Comparison of ENCODE assay signal across 14 cellular contexts in the genomic region with DNA sequence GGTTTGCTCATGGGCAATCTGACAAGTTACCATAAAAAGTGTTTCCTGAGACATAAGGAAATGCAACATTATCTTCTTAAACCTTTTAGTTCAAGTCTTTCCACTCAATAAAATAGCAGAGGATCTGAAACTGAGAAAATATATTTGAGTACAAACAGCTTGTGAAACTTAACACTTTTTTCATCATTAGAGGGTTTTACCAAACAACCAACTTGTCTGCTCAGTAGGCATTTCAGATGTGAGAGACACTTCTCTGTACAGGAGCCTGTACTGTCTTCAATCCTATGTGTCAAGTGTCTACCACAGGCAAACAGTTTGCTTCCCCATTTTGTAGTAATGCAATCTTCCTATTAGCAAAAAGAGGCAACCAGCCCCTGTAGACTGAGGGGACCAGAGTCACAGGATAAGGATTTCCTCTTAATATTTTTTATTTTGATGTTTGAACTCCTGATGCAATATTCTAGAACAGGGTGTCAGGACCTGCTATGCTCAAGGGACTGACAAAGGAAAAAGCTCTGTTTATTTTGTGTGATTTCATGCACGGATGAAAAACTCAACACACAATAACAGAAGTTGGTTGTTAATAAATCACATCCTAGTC.
DNase-seq lines count a peak whose midpoint lies in the region; ATAC-seq, FAIRE-seq and TF ChIP-seq lines count a peak whose summit lies in the region.
"Had no signal": no experiment of that assay in that cellular context is flagged by ENCODE, and none has a peak within 500 bp of the region (broad histone marks: within the 10 kb centered on the region; RNA-seq: fewer than 3 reads in every experiment).

No MANE protein-coding gene starts in this region.

- POLR2A ChIA-PET in OCI-LY7 (lab: Charles Lee) = no interaction called here

- no peak for DNase-seq in frontal cortex (ENCODE audit: low spot score in 2 of 2)
- no peak for DNase-seq in NCI-H1105 (lab: John Stamatoyannopoulos, UW)
- DNase-seq in CD14-positive monocyte (ENCODE audit: low spot score) = no peak
- no peak for DNase-seq in OCI-LY7 (ENCODE audit: low spot score)
- no peak for DNase-seq in left lung
- DNase-seq: activated CD4-positive, alpha-beta T cell treated with anti-CD3 and anti-CD28 coated beads for 1 hour; GM23248; hypothalamus; NCI-H1092; stimulated activated naive B cell treated with anti-CD40 and anti-IgM and Interleukin-4, amounts not matched to agents 10 μg/mL and 1 μg/mL and 100 μg/mL, for 72 hours had no signal

- no peak overlapping the region for H2AFZ ChIP-seq in OCI-LY7 (ENCODE audit: low read length)
- H2AFZ ChIP-seq: GM23248 had no signal

- H3K4me3 Mint-ChIP-seq in CD14-positive monocyte = no peak overlapping the region
- H3K4me3 Mint-ChIP-seq: stimulated activated naive B cell treated with anti-CD40 and anti-IgM and Interleukin-4, amounts not matched to agents 10 μg/mL and 1 μg/mL and 100 μg/mL, for 72 hours had no signal

- intact Hi-C loops in CD14-positive monocyte (cut with micrococcal nuclease) = no loop called here
- intact Hi-C loops in OCI-LY7 (cut with micrococcal nuclease; ENCODE audit: unreplicated experiment) = no loop called here
- intact Hi-C loops in left lung (cut with DNase I) = no loop called here

- peaks cover 0 to 7% (median 0%) of the 10 kb centered on the region in 7 donors for H3K9me3 Mint-ChIP-seq in CD14-positive monocyte

- no TSS peak for BruUV-seq in OCI-LY7 (replicated peaks; lab: Mats Ljungman, UMichigan)

- no peaks in the 10 kb centered on the region for H3K9me2 ChIP-seq in OCI-LY7 (ENCODE audit: insufficient read depth, low read length)

- no peak overlapping the region for H3K27ac Mint-ChIP-seq in CD14-positive monocyte
- H3K27ac Mint-ChIP-seq: stimulated activated naive B cell treated with anti-CD40 and anti-IgM and Interleukin-4, amounts not matched to agents 10 μg/mL and 1 μg/mL and 100 μg/mL, for 72 hours had no signal

- no peak for TF ChIP-seq CTCF in CD14-positive monocyte (IDR thresholded peaks at IDR 0.05)
- no peak for TF ChIP-seq CTCF in OCI-LY7 (conservative IDR thresholded peaks at IDR 0.05; ENCODE audit: low read length)
- no peak for TF ChIP-seq CTCF in left lung (IDR thresholded peaks at IDR 0.05)

- H3K36me3 ChIP-seq in OCI-LY7 (ENCODE audit: insufficient read depth, low read length) (no peaks in the 10 kb centered on the region), left lung (no peaks in the 10 kb centered on the region)
- H3K36me3 ChIP-seq: breast epithelium had no signal

- H3K27me3 Mint-ChIP-seq in CD14-positive monocyte (ENCODE audit: low read depth in 3 of 3) = peaks cover 0 to 2% (median 1%) of the 10 kb centered on the region in 3 donors
- H3K27me3 Mint-ChIP-seq: stimulated activated naive B cell treated with anti-CD40 and anti-IgM and Interleukin-4, amounts not matched to agents 10 μg/mL and 1 μg/mL and 100 μg/mL, for 72 hours had no signal

- H3K4me3 ChIP-seq in OCI-LY7 (ENCODE audit: low read depth, low read length, poor library complexity, severe bottlenecking) (no peak overlapping the region), left lung (no peak overlapping the region)
- H3K4me3 ChIP-seq: breast epithelium, GM23248 had no signal

- H4K20me1 ChIP-seq in OCI-LY7 (ENCODE audit: insufficient read depth, low read length) = no peaks in the 10 kb centered on the region

- CTCF ChIA-PET in OCI-LY7 (lab: Charles Lee; ENCODE audit: unreplicated experiment) = no interaction called here

- H3K27ac ChIP-seq in OCI-LY7 (ENCODE audit: low read depth, low read length, poor library complexity, severe bottlenecking) (no peak overlapping the region), left lung (no peak overlapping the region)
- H3K27ac ChIP-seq: breast epithelium, GM23248 had no signal

- ATAC-seq in GM18858 (IDR thresholded peaks at IDR 0.05; ENCODE audit: unreplicated experiment) (peak; percentile 90), GM21447 (IDR thresholded peaks at IDR 0.05; ENCODE audit: unreplicated experiment) (peak; percentile 84), HG03139 (IDR thresholded peaks at IDR 0.05; ENCODE audit: unreplicated experiment) (peak; percentile 80), left lung (no peak)

- no peaks in the 10 kb centered on the region for H3K36me3 Mint-ChIP-seq in CD14-positive monocyte
- H3K36me3 Mint-ChIP-seq: stimulated activated naive B cell treated with anti-CD40 and anti-IgM and Interleukin-4, amounts not matched to agents 10 μg/mL and 1 μg/mL and 100 μg/mL, for 72 hours had no signal

- H3K9me3 ChIP-seq in OCI-LY7 (ENCODE audit: low read length) (no peaks in the 10 kb centered on the region), left lung (peaks cover 0 to 3% of the 10 kb centered on the region in 2 donors)
- H3K9me3 ChIP-seq: breast epithelium had no signal

- H3K4me1 ChIP-seq in OCI-LY7 (ENCODE audit: insufficient read depth, low read length, poor library complexity, severe bottlenecking) (no peaks in the 10 kb centered on the region), left lung (no peaks in the 10 kb centered on the region)
- H3K4me1 ChIP-seq: breast epithelium had no signal

- no peaks in the 10 kb centered on the region for H3K27me3 ChIP-seq in left lung
- H3K27me3 ChIP-seq: breast epithelium had no signal

- H3K4me1 Mint-ChIP-seq in CD14-positive monocyte = no peaks in the 10 kb centered on the region
- H3K4me1 Mint-ChIP-seq: stimulated activated naive B cell treated with anti-CD40 and anti-IgM and Interleukin-4, amounts not matched to agents 10 μg/mL and 1 μg/mL and 100 μg/mL, for 72 hours had no signal

- H3K79me2 ChIP-seq in OCI-LY7 (ENCODE audit: insufficient read depth, low read depth, low read length) = no peaks in the 10 kb centered on the region

- no peak overlapping the region for H3K4me2 ChIP-seq in OCI-LY7 (ENCODE audit: low read length)

- peak; percentile 94 for FAIRE-seq in frontal cortex (lab: Jason Lieb, UNC)
